ENCODE assay signal across 8 cellular contexts in the genomic region with DNA sequence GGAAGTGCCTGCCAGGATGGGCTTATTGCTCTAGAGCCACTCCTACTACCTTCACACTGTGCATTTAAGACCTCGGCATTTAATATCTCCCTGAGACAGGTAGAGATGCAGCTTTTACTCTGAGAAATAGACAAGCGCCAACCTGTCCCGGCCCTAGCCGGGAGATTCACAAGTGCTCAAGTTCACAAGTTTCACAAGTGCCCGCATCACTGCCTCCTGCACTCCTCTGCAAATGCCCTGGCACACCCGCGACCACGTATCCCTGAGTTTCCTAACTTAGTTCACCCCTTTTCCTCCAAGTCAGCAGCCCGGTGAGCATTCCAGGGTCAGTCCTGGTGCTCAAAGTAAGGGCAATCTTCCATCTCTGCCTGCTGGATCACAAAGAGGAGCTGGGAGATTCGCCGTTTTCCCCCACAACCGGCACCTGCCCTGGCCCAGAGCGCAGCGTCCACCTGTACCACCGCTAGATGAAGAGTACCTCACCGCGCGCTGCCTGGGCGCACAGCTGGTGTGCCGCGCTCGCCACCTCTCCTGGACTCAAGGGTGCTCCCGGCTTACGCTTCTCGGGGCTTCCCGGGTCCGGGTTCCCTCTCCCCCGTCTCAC.
DNase-seq lines count a peak whose midpoint lies in the region; ATAC-seq and TF ChIP-seq lines count a peak whose summit lies in the region.
"Had no signal": no experiment of that assay in that cellular context is flagged by ENCODE, and none has a peak within 500 bp of the region (broad histone marks: within the 10 kb centered on the region; RNA-seq: fewer than 3 reads in every experiment).

No MANE protein-coding gene starts in this region.

- no peak for ATAC-seq in HG03521 (IDR thresholded peaks at IDR 0.05; ENCODE audit: unreplicated experiment)

- 0 out of 2 replicates have a peak, but pooled peaks cover 4% of the 10 kb centered on the region for H3K9me3 ChIP-seq in HUES48 (ENCODE audit: control insufficient read depth, insufficient read depth, low read length)
- no peaks in the 10 kb centered on the region for H3K9me3 ChIP-seq in iPS-18a (ENCODE audit: control insufficient read depth, low read depth, low read length)

- H3K36me3 ChIP-seq in HUES48 (ENCODE audit: control insufficient read depth, insufficient read depth, low read length): no peaks in the 10 kb centered on the region
- H3K36me3 ChIP-seq in iPS-18a (ENCODE audit: control insufficient read depth, low read depth, low read length): no peaks in the 10 kb centered on the region

- no peak overlapping the region for H3K9ac ChIP-seq in HUES48 (ENCODE audit: low read depth, low read length)
- peak overlapping the region; percentile 20 for H3K9ac ChIP-seq in iPS-18a (ENCODE audit: low read length)

- DNase-seq in astrocyte of the spinal cord (ENCODE audit: low read depth, low spot score) (peak; percentile 7), SKM-1 (lab: John Stamatoyannopoulos, UW; ENCODE audit: unreplicated experiment) (no peak), NCI-H526 treated with DMSO at 0.1 percent for 48 hours (lab: John Stamatoyannopoulos, UW) (no peak)
- DNase-seq: activated effector memory CD4-positive, alpha-beta T cell treated with Interleukin-2 at 50 U/mL for 16 hours had no signal

- H3K27me3 ChIP-seq in HUES48 (ENCODE audit: control insufficient read depth, insufficient read depth, low read length) (peaks cover 60% of the 10 kb centered on the region), iPS-18a (ENCODE audit: control insufficient read depth, insufficient read depth, low read length) (peaks cover 47% of the 10 kb centered on the region)

- in situ Hi-C loops in astrocyte of the spinal cord (cut with HindIII; ENCODE audit: low sequenced_read_pairs): no loop called here

- no peak for TF ChIP-seq CTCF in astrocyte of the spinal cord (IDR thresholded peaks at IDR 0.05; ENCODE audit: low read depth, low read length)

- H3K4me3 ChIP-seq in HUES48 (ENCODE audit: low read depth, low read length) (peak overlapping the region; percentile 67), astrocyte of the spinal cord (ENCODE audit: low read depth, low read length) (peak overlapping the region; percentile 43), iPS-18a (ENCODE audit: low read length) (peak overlapping the region; percentile 76), skin epidermis (peak overlapping the region; percentile 22 to 46 (median 32))

- no peak overlapping the region for H3K27ac ChIP-seq in HUES48 (ENCODE audit: low read depth, low read length)
- H3K27ac ChIP-seq in iPS-18a (ENCODE audit: low read length): no peak overlapping the region
- no peak overlapping the region for H3K27ac ChIP-seq in skin epidermis

- peaks cover 8% of the 10 kb centered on the region for H3K4me1 ChIP-seq in HUES48 (ENCODE audit: control insufficient read depth, insufficient read depth, low read length)
- peaks cover 4% of the 10 kb centered on the region for H3K4me1 ChIP-seq in iPS-18a (ENCODE audit: control insufficient read depth, low read depth, low read length)
